ENCODE assay signal across 13 cellular contexts in genomic region chr9:91740713-91741112, GRCh38.
DNase-seq lines count a peak whose midpoint lies in the region; ATAC-seq and TF ChIP-seq lines count a peak whose summit lies in the region.
"Had no signal": no experiment of that assay in that cellular context is flagged by ENCODE, and none has a peak within 500 bp of the region (broad histone marks: within the 10 kb centered on the region; RNA-seq: fewer than 3 reads in every experiment).

No MANE protein-coding gene starts in this region.

- intact Hi-C loops in left ventricle myocardium inferior (cut with micrococcal nuclease) = no loop called here

- no CpG with 5 or more reads among the region's 10 CpGs for WGBS in neuronal stem cell (ENCODE audit: extremely low coverage in 2 of 2, insufficient read length in 2 of 2, insufficient replicate concordance in 1 of 2), 2 donors

- no peak overlapping the region for H3K4ac ChIP-seq in neuronal stem cell (ENCODE audit: low read length)

- no peak overlapping the region for H2BK5ac ChIP-seq in neuronal stem cell (ENCODE audit: low read length)

- no peaks in the 10 kb centered on the region for H3K79me1 ChIP-seq in neuronal stem cell (ENCODE audit: low read depth, low read length)

- no peak overlapping the region for H4K91ac ChIP-seq in neuronal stem cell (ENCODE audit: low read depth, low read length, poor library complexity)

- H3K27me3 ChIP-seq in left ventricle myocardium inferior (ENCODE audit: low read depth) = no peaks in the 10 kb centered on the region
- no peaks in the 10 kb centered on the region for H3K27me3 ChIP-seq in neuronal stem cell (ENCODE audit: control insufficient read depth in 3 of 3, insufficient read depth in 3 of 3, low read depth in 1 of 3, low read length in 3 of 3)
- H3K27me3 ChIP-seq: upper lobe of left lung had no signal

- H2BK12ac ChIP-seq in neuronal stem cell (ENCODE audit: low read length) = no peak overlapping the region

- H2AFZ ChIP-seq in neuronal stem cell (ENCODE audit: low read length) = no peak overlapping the region

- no peak overlapping the region for H3K23ac ChIP-seq in neuronal stem cell (ENCODE audit: low read depth, low read length, poor library complexity)

- no peaks in the 10 kb centered on the region for H3K27me3 Mint-ChIP-seq in chondrocyte (ENCODE audit: low read depth)

- H3K27ac ChIP-seq in left ventricle myocardium inferior (replicated peaks) = no peak overlapping the region
- no peak overlapping the region for H3K27ac ChIP-seq in neuronal stem cell (replicated peaks; ENCODE audit: low read length)
- H3K27ac ChIP-seq: upper lobe of left lung had no signal

- H3K27ac Mint-ChIP-seq in chondrocyte (ENCODE audit: unreplicated experiment) = no peak overlapping the region
- H3K27ac Mint-ChIP-seq: activated naive CD4-positive, alpha-beta T cell treated with anti-CD3 and anti-CD28 coated beads, Interleukin-2, amount 50 U/mL, for 72 hours; T-helper 17 cell had no signal

- no peaks in the 10 kb centered on the region for H3K36me3 ChIP-seq in left ventricle myocardium inferior
- peaks cover 13 to 17% of the 10 kb centered on the region in 2 donors for H3K36me3 ChIP-seq in neuronal stem cell (replicated peaks in 1 of 2; ENCODE audit: control insufficient read depth in 2 of 2, insufficient read depth in 2 of 2, low read length in 2 of 2)
- H3K36me3 ChIP-seq: upper lobe of left lung had no signal

- no peak overlapping the region for H3K9ac ChIP-seq in neuronal stem cell (ENCODE audit: low read depth, low read length, poor library complexity)

- H2AK5ac ChIP-seq in neuronal stem cell (ENCODE audit: low read depth, low read length) = no peak overlapping the region

- peaks cover 9% of the 10 kb centered on the region for H3K4me1 Mint-ChIP-seq in chondrocyte (ENCODE audit: low read depth)

- TF ChIP-seq CTCF in chondrocyte (IDR thresholded peaks at IDR 0.05) (peak; percentile 55), left ventricle myocardium inferior (IDR thresholded peaks at IDR 0.05; ENCODE audit: borderline replicate concordance) (peak; percentile 11)

- no peak overlapping the region for H3K4me3 Mint-ChIP-seq in chondrocyte (ENCODE audit: unreplicated experiment)
- H3K4me3 Mint-ChIP-seq: T-helper 17 cell had no signal

- H3K4me1 ChIP-seq in left ventricle myocardium inferior (no peaks in the 10 kb centered on the region), neuronal stem cell (ENCODE audit: control insufficient read depth in 2 of 2, insufficient read depth in 1 of 2, low read depth in 1 of 2, low read length in 2 of 2) (peaks cover 0 to 2% of the 10 kb centered on the region in 2 donors)
- H3K4me1 ChIP-seq: upper lobe of left lung had no signal

- no peak overlapping the region for H3K4me2 ChIP-seq in neuronal stem cell (ENCODE audit: insufficient read depth, low read length, poor library complexity, severe bottlenecking)

- H3K14ac ChIP-seq in neuronal stem cell (ENCODE audit: low read length) = no peak overlapping the region

- no peak overlapping the region for H2BK120ac ChIP-seq in neuronal stem cell (ENCODE audit: low read depth, low read length)

- peaks cover 8% of the 10 kb centered on the region for H3K36me3 Mint-ChIP-seq in chondrocyte (ENCODE audit: low read depth)
- H3K36me3 Mint-ChIP-seq: activated naive CD4-positive, alpha-beta T cell treated with anti-CD3 and anti-CD28 coated beads, Interleukin-2, amount 50 U/mL, for 72 hours had no signal

- H3K18ac ChIP-seq in neuronal stem cell (ENCODE audit: low read length) = no peak overlapping the region

- no peak overlapping the region for H2BK15ac ChIP-seq in neuronal stem cell (ENCODE audit: low read length)

- DNase-seq in GM03348 (ENCODE audit: low spot score) = peak; percentile 81
- DNase-seq in chondrocyte (ENCODE audit: low spot score) = no peak
- DNase-seq in left ventricle myocardium inferior = peak; percentile 36
- peak; percentile 17 for DNase-seq in skeletal muscle cell (ENCODE audit: low read depth)
- no peak for DNase-seq in DMS79 treated with DMSO at 0.1 percent for 48 hours (lab: John Stamatoyannopoulos, UW)
- DNase-seq in central memory CD4-positive, alpha-beta T cell = no peak
- DNase-seq in stimulated activated naive CD8-positive, alpha-beta T cell treated with anti-CD3 and anti-CD28 coated beads, Interleukin-15, Interleukin-2, amounts not matched to agents 100 U/mL and 50 U/mL, for 24 hours = no peak
- DNase-seq in neuronal stem cell (ENCODE audit: low spot score) = no peak
- DNase-seq: DMS153, NCI-H1694 treated with DMSO at 0.1 percent for 48 hours, T-helper 17 cell, upper lobe of left lung had no signal

- H3K4me3 ChIP-seq in left ventricle myocardium inferior = no peak overlapping the region
- no peak overlapping the region for H3K4me3 ChIP-seq in skeletal muscle cell (ENCODE audit: low read depth, low read length)
- H3K4me3 ChIP-seq in neuronal stem cell (ENCODE audit: low read length in 2 of 2) = no peak overlapping the region
- H3K4me3 ChIP-seq: upper lobe of left lung had no signal

- H3K9me3 ChIP-seq in left ventricle myocardium inferior (replicated peaks) (no peaks in the 10 kb centered on the region), neuronal stem cell (replicated peaks in 1 of 2; ENCODE audit: control insufficient read depth in 2 of 2, insufficient read depth in 1 of 2, low read depth in 1 of 2, low read length in 2 of 2) (no peaks in the 10 kb centered on the region)
- H3K9me3 ChIP-seq: upper lobe of left lung had no signal

- no peaks in the 10 kb centered on the region for H3K9me3 Mint-ChIP-seq in chondrocyte (ENCODE audit: low read depth)
- H3K9me3 Mint-ChIP-seq: activated naive CD4-positive, alpha-beta T cell treated with anti-CD3 and anti-CD28 coated beads, Interleukin-2, amount 50 U/mL, for 72 hours had no signal

- ATAC-seq in stimulated activated naive CD8-positive, alpha-beta T cell treated with anti-CD3 and anti-CD28 coated beads, Interleukin-15, Interleukin-2, amounts not matched to agents 100 U/mL and 50 U/mL, for 24 hours = no peak
- ATAC-seq: activated naive CD4-positive, alpha-beta T cell treated with anti-CD3 and anti-CD28 coated beads, Interleukin-2, amount 50 U/mL, for 72 hours; T-helper 17 cell had no signal

- no peak overlapping the region for H4K8ac ChIP-seq in neuronal stem cell (ENCODE audit: low read depth, low read length)

Comparison
In these comparisons a context has a peak if more than half of its experiments do, and no peak if none do; other contexts are left out.
1. DNase-seq: peak in GM03348 (single experiment), left ventricle myocardium inferior (single experiment) and skeletal muscle cell (single experiment); none in chondrocyte (single experiment), DMS79 treated with DMSO at 0.1 percent for 48 hours (single experiment), central memory CD4-positive, alpha-beta T cell (single experiment), stimulated activated naive CD8-positive, alpha-beta T cell treated with anti-CD3 and anti-CD28 coated beads, Interleukin-15, Interleukin-2, amounts not matched to agents 100 U/mL and 50 U/mL, for 24 hours (single experiment) and neuronal stem cell (single experiment).